In the genomic region with DNA sequence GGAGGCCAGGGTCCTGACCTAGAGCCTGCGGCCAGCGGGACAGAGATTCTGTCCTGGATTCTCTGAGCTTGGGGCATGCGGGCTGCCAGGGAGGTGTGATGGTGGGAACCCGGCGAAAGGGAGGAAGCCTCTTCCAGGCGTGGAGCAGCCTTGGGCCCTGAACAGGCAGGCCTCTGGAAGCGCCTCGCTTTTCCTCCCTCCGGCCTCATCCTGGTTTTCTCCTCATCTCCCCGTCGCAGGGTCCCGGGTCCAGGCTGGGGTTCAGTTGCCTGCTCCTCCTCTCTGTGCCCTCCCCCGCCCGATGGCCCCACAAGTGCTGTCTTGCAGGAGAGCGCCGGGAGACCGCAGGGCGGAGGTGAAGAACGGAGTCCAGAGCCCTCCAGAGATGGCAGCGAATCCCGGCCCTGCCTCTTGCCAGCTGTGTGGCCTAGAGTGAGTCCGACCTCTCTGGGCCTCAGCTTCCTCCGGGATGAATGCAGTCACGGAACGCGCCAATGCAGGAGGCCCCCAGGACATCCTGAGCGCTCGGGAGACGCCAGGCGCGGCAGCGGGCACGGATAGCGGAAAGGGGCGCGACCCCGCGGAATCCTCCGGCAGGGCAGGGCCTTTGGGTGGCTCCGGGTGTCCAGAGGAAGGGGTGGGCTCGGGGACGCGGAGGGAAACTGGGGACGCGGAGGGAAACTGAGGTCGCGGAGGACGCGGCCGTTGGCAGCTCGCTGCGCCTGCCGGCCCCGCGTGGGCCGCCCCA, we compare ENCODE assay signal across 8 cellular contexts. TPM values are rescaled to one million over a fixed set of nuclear protein-coding genes. Genes with fewer than 3 reads are reported as not detected.
A peak's percentile ranks its signal among the peaks of the same experiment; 100 is the strongest.
DNase-seq lines count a peak whose midpoint lies in the region; ATAC-seq and TF ChIP-seq lines count a peak whose summit lies in the region.

No MANE protein-coding gene starts in this region.

- H3K27ac Mint-ChIP-seq in activated naive CD4-positive, alpha-beta T cell treated with anti-CD3 and anti-CD28 coated beads, Interleukin-2, amount 10 ng/mL, durations not matched to agents 7 days and 5 days, result no peak overlapping the region
- no peak overlapping the region for H3K27ac Mint-ChIP-seq in memory B cell

- H3K4me1 Mint-ChIP-seq in activated naive CD4-positive, alpha-beta T cell treated with anti-CD3 and anti-CD28 coated beads, Interleukin-2, amount 10 ng/mL, durations not matched to agents 7 days and 5 days, result peaks cover 8% of the 10 kb centered on the region
- H3K4me1 Mint-ChIP-seq in memory B cell, result peaks cover 11% of the 10 kb centered on the region

- H3K9me3 Mint-ChIP-seq in activated naive CD4-positive, alpha-beta T cell treated with anti-CD3 and anti-CD28 coated beads, Interleukin-2, amount 10 ng/mL, durations not matched to agents 7 days and 5 days, result no peaks in the 10 kb centered on the region
- no peaks in the 10 kb centered on the region for H3K9me3 Mint-ChIP-seq in memory B cell

- DNase-seq in activated naive CD4-positive, alpha-beta T cell treated with anti-CD3 and anti-CD28 coated beads, Interleukin-2, amount 10 ng/mL, durations not matched to agents 7 days and 5 days, result no peak
- no peak for DNase-seq in activated naive CD4-positive, alpha-beta T cell treated with anti-CD3 and anti-CD28 coated beads, Interleukin-2, amount 50 U/mL, for 16 hours
- DNase-seq in caudate nucleus (lab: John Stamatoyannopoulos, UW) (peak in 12 of 61 donors; percentile 23 to 61 (median 36)), memory B cell (ENCODE audit: low spot score in 2 of 2) (no peak), ureter (ENCODE audit: low spot score) (peak; percentile 41), HEK293T (ENCODE audit: extremely low spot score) (no peak)

- CTCF ChIA-PET in activated naive CD4-positive, alpha-beta T cell treated with anti-CD3 and anti-CD28 coated beads, Interleukin-2, amount 10 ng/mL, durations not matched to agents 7 days and 5 days (lab: Charles Lee), result interaction anchor here (1.1 to 1.7 kb wide), 2 partner anchors 132 to 134 kb away, joined by 3 to 4 read pairs; no protein-coding TSS in a partner anchor
- CTCF ChIA-PET in HEK293T (lab: Yijun Ruan, JAX), result no interaction called here

- H3K27me3 Mint-ChIP-seq in activated naive CD4-positive, alpha-beta T cell treated with anti-CD3 and anti-CD28 coated beads, Interleukin-2, amount 10 ng/mL, durations not matched to agents 7 days and 5 days, result peaks cover 76% of the 10 kb centered on the region
- H3K27me3 Mint-ChIP-seq in memory B cell, result peaks cover 21% of the 10 kb centered on the region

- H3K36me3 Mint-ChIP-seq in activated naive CD4-positive, alpha-beta T cell treated with anti-CD3 and anti-CD28 coated beads, Interleukin-2, amount 10 ng/mL, durations not matched to agents 7 days and 5 days, result no peaks in the 10 kb centered on the region
- H3K36me3 Mint-ChIP-seq in memory B cell, result no peaks in the 10 kb centered on the region

- no peak for ATAC-seq in memory B cell (ENCODE audit: low read depth)
- no peak for ATAC-seq in GM21528 (IDR thresholded peaks at IDR 0.05; ENCODE audit: low FRiP score, unreplicated experiment)
- ATAC-seq in GM21723 (IDR thresholded peaks at IDR 0.05; ENCODE audit: unreplicated experiment), result no peak

- POLR2A ChIA-PET in HEK293T (lab: Yijun Ruan, JAX), result no interaction called here

- peak overlapping the region; percentile 58 for H3K4me3 Mint-ChIP-seq in activated naive CD4-positive, alpha-beta T cell treated with anti-CD3 and anti-CD28 coated beads, Interleukin-2, amount 10 ng/mL, durations not matched to agents 7 days and 5 days
- H3K4me3 Mint-ChIP-seq in memory B cell, result peak overlapping the region; percentile 73

- peak overlapping the region; percentile 52 for H3K27ac ChIP-seq in caudate nucleus (ENCODE audit: low read depth, low read length)

TF ChIP-seq in HEK293T, 16 proteins besides CTCF, POLR2A, EP300 and RAD21:
- TF ChIP-seq FOXA1 (IDR thresholded peaks at IDR 0.05) (no peak), ARNT (IDR thresholded peaks at IDR 0.05) (no peak), SUZ12 (IDR thresholded peaks at IDR 0.05) (no peak), PKNOX1 (IDR thresholded peaks at IDR 0.05) (no peak), SP1 (IDR thresholded peaks at IDR 0.05) (no peak), ZNF384 (IDR thresholded peaks at IDR 0.05) (no peak), NFRKB (IDR thresholded peaks at IDR 0.05) (no peak), FOXK2 (IDR thresholded peaks at IDR 0.05) (no peak), BHLHE40 (IDR thresholded peaks at IDR 0.05; ENCODE audit: borderline replicate concordance) (no peak), LEF1 (IDR thresholded peaks at IDR 0.05; ENCODE audit: borderline replicate concordance) (no peak), HDGF (IDR thresholded peaks at IDR 0.05; ENCODE audit: borderline replicate concordance) (no peak), TARDBP (IDR thresholded peaks at IDR 0.05) (no peak), FOXM1 (IDR thresholded peaks at IDR 0.05; ENCODE audit: borderline replicate concordance) (no peak), CTBP1 (IDR thresholded peaks at IDR 0.05; ENCODE audit: borderline replicate concordance) (no peak), L3MBTL2 (conservative IDR thresholded peaks at IDR 0.05) (no peak), ELF4 (IDR thresholded peaks at IDR 0.05) (no peak)

RNA-seq across cellular contexts. Expression of gene RAB11FIP4, which starts 0.6 kb away (rescaled TPM):
- 40.7 TPM for total RNA-seq in ureter
